In the genomic region with DNA sequence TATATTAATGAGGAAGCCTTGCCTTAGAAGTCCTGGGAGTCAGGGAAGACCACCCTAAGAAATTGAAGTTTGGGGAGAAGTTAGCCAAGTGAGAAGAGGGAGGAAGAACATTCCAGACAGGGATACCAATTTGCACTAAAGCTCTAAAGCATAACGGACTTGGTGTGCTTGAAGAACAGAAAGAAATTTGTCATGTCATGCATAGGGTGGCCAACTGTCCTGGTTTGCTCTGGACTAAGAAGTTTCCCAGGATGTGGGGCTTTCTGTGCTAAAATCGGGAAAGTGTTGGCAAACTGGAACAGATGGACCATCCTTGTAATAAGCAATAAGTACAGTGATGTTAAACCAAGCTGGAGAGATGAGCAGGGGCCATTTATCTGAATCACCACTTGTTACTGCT, we compare ENCODE assay signal across 39 cellular contexts.
"Had no signal": no experiment of that assay in that cellular context is flagged by ENCODE, and none has a peak within 500 bp of the region (broad histone marks: within the 10 kb centered on the region; RNA-seq: fewer than 3 reads in every experiment).

No MANE protein-coding gene starts in this region.

- H3K4me3 Mint-ChIP-seq: activated naive CD4-positive, alpha-beta T cell treated with anti-CD3 and anti-CD28 coated beads for 36 hours; activated naive CD4-positive, alpha-beta T cell treated with anti-CD3 and anti-CD28 coated beads, Interleukin-2, amount 10 ng/mL, durations not matched to agents 7 days and 5 days; activated naive CD4-positive, alpha-beta T cell treated with anti-CD3 and anti-CD28 coated beads, Interleukin-2, amount 50 U/mL, for 24 hours; activated naive CD8-positive, alpha-beta T cell; activated naive CD8-positive, alpha-beta T cell treated with anti-CD3 and anti-CD28 coated beads for 36 hours; activated naive CD8-positive, alpha-beta T cell treated with anti-CD3 and anti-CD28 coated beads, Interleukin-2, amount 10 ng/mL, durations not matched to agents 7 days and 5 days; activated naive CD8-positive, alpha-beta T cell treated with anti-CD3 and anti-CD28 coated beads, Interleukin-2, amount 50 U/mL, for 24 hours; activated T-cell treated with anti-CD3 and anti-CD28 coated beads, Interleukin-2, amount 50 U/mL, for 24 hours; activated T-cell treated with anti-CD3 and anti-CD28 coated beads, Interleukin-2, amount 50 U/mL, for 4 hours; activated T-cell treated with anti-CD3 and anti-CD28 coated beads, Interleukin-2, amount 50 U/mL, for 72 hours; activated T-helper 1 cell treated with anti-CD3 and anti-CD28 coated beads, Interleukin-12 subunit alpha, Interleukin-12 subunit beta, Interleukin-2, Interleukin-4 antibody, amounts not matched to agents 30 ng/mL and 10 ng/mL and 1 ng/mL, durations not matched to agents 14 hours and 24 hours and 36 hours; brain; central memory CD8-positive, alpha-beta T cell had no signal

- H3K27me3 Mint-ChIP-seq: activated naive CD4-positive, alpha-beta T cell treated with anti-CD3 and anti-CD28 coated beads, Interleukin-2, amount 10 ng/mL, durations not matched to agents 7 days and 5 days; activated naive CD4-positive, alpha-beta T cell treated with anti-CD3 and anti-CD28 coated beads, Interleukin-2, amount 50 U/mL, for 24 hours; activated naive CD8-positive, alpha-beta T cell; activated naive CD8-positive, alpha-beta T cell treated with anti-CD3 and anti-CD28 coated beads for 36 hours; activated naive CD8-positive, alpha-beta T cell treated with anti-CD3 and anti-CD28 coated beads, Interleukin-2, amount 10 ng/mL, durations not matched to agents 7 days and 5 days; activated T-cell treated with anti-CD3 and anti-CD28 coated beads, Interleukin-2, amount 50 U/mL, for 24 hours; central memory CD8-positive, alpha-beta T cell had no signal

- H3K36me3 Mint-ChIP-seq: activated naive CD4-positive, alpha-beta T cell treated with anti-CD3 and anti-CD28 coated beads, Interleukin-2, amount 10 ng/mL, durations not matched to agents 7 days and 5 days; activated naive CD8-positive, alpha-beta T cell; activated naive CD8-positive, alpha-beta T cell treated with anti-CD3 and anti-CD28 coated beads for 36 hours; activated naive CD8-positive, alpha-beta T cell treated with anti-CD3 and anti-CD28 coated beads, Interleukin-2, amount 10 ng/mL, durations not matched to agents 7 days and 5 days; brain had no signal

- FAIRE-seq: astrocyte, colon had no signal

- DNase-seq: activated effector memory CD4-positive, alpha-beta T cell treated with anti-CD3 and anti-CD28 coated beads, Interleukin-2, amount 50 U/mL, for 16 hours; activated effector memory CD4-positive, alpha-beta T cell treated with Interleukin-2 at 50 U/mL for 16 hours; activated gamma-delta T cell; activated gamma-delta T cell treated with Interleukin-2 at 50 U/mL for 16 hours; activated naive CD4-positive, alpha-beta T cell; activated naive CD4-positive, alpha-beta T cell treated with anti-CD3 and anti-CD28 coated beads for 36 hours; activated naive CD4-positive, alpha-beta T cell treated with anti-CD3 and anti-CD28 coated beads, Interleukin-2, amount 10 ng/mL, durations not matched to agents 7 days and 5 days; activated naive CD4-positive, alpha-beta T cell treated with anti-CD3 and anti-CD28 coated beads, Interleukin-2, amount 50 U/mL, for 16 hours; activated naive CD4-positive, alpha-beta T cell treated with Interleukin-2 at 50 U/mL for 16 hours; activated naive CD8-positive, alpha-beta T cell treated with anti-CD3 and anti-CD28 coated beads for 36 hours; activated naive CD8-positive, alpha-beta T cell treated with anti-CD3 and anti-CD28 coated beads, Interleukin-2, amount 10 ng/mL, durations not matched to agents 7 days and 5 days; activated naive CD8-positive, alpha-beta T cell treated with anti-CD3 and anti-CD28 coated beads, Interleukin-2, amount 50 U/mL, for 24 hours; activated T-cell treated with anti-CD3 and anti-CD28 coated beads, Interleukin-2, amount 50 U/mL, for 1 hour; activated T-cell treated with anti-CD3 and anti-CD28 coated beads, Interleukin-2, amount 50 U/mL, for 24 hours; activated T-cell treated with anti-CD3 and anti-CD28 coated beads, Interleukin-2, amount 50 U/mL, for 4 hours; activated T-cell treated with anti-CD3 and anti-CD28 coated beads, Interleukin-2, amount 50 U/mL, for 48 hours; activated T-cell treated with anti-CD3 and anti-CD28 coated beads, Interleukin-2, amount 50 U/mL, for 72 hours; adrenal gland; amniotic stem cell; amygdala; anterior cingulate cortex; aorta; body of pancreas; brain microvascular endothelial cell; caudate nucleus; central memory CD4-positive, alpha-beta T cell; cerebellar nuclear complex had no signal

- ATAC-seq: activated naive CD4-positive, alpha-beta T cell treated with anti-CD3 and anti-CD28 coated beads, Interleukin-2, amount 50 U/mL, for 72 hours; activated naive CD8-positive, alpha-beta T cell treated with anti-CD3 and anti-CD28 coated beads, Interleukin-2, amount 50 U/mL, for 24 hours; activated T-cell treated with anti-CD3 and anti-CD28 coated beads, Interleukin-2, amount 50 U/mL, for 4 hours; activated T-cell treated with anti-CD3 and anti-CD28 coated beads, Interleukin-2, amount 50 U/mL, for 72 hours; body of pancreas had no signal

- H3K4me1 ChIP-seq: ascending aorta, body of pancreas, breast epithelium had no signal

- H3K36me3 ChIP-seq: adrenal gland, ascending aorta, brain microvascular endothelial cell, breast epithelium, cardiac muscle cell had no signal

- H3K4me1 Mint-ChIP-seq: activated naive CD4-positive, alpha-beta T cell treated with anti-CD3 and anti-CD28 coated beads, Interleukin-2, amount 10 ng/mL, durations not matched to agents 7 days and 5 days; activated naive CD4-positive, alpha-beta T cell treated with anti-CD3 and anti-CD28 coated beads, Interleukin-2, amount 50 U/mL, for 24 hours; activated naive CD8-positive, alpha-beta T cell treated with anti-CD3 and anti-CD28 coated beads, Interleukin-2, amount 50 U/mL, for 24 hours; brain; central memory CD8-positive, alpha-beta T cell had no signal

- H3K27me3 ChIP-seq: adrenal gland, ascending aorta, body of pancreas, brain microvascular endothelial cell, breast epithelium, cardiac muscle cell had no signal

- H3K9me3 Mint-ChIP-seq: activated naive CD4-positive, alpha-beta T cell treated with anti-CD3 and anti-CD28 coated beads, Interleukin-2, amount 50 U/mL, for 24 hours; activated naive CD8-positive, alpha-beta T cell treated with anti-CD3 and anti-CD28 coated beads, Interleukin-2, amount 10 ng/mL, durations not matched to agents 7 days and 5 days; activated naive CD8-positive, alpha-beta T cell treated with anti-CD3 and anti-CD28 coated beads, Interleukin-2, amount 50 U/mL, for 24 hours; activated T-cell treated with anti-CD3 and anti-CD28 coated beads, Interleukin-2, amount 50 U/mL, for 24 hours; activated T-cell treated with anti-CD3 and anti-CD28 coated beads, Interleukin-2, amount 50 U/mL, for 4 hours; activated T-helper 1 cell treated with anti-CD3 and anti-CD28 coated beads, Interleukin-12 subunit alpha, Interleukin-12 subunit beta, Interleukin-2, Interleukin-4 antibody, amounts not matched to agents 30 ng/mL and 10 ng/mL and 1 ng/mL, durations not matched to agents 14 hours and 24 hours and 36 hours; activated T-helper 2 cell treated with anti-CD3 and anti-CD28 coated beads, Interferon-gamma antibody, Interleukin-2, Interleukin-4, amounts not matched to agents 10 μg/mL and 5 μg/mL and 100 μg/mL, durations not matched to agents 14 hours and 24 hours and 36 hours; central memory CD8-positive, alpha-beta T cell had no signal

- H3K27ac ChIP-seq: adrenal gland, ascending aorta, body of pancreas, brain microvascular endothelial cell, breast epithelium, cardiac muscle cell had no signal

- H3K9me3 ChIP-seq: adrenal gland, ascending aorta, body of pancreas, breast epithelium had no signal

- H3K4me3 ChIP-seq: adrenal gland, ascending aorta, body of pancreas, breast epithelium, cardiac muscle cell had no signal

- H3K27ac Mint-ChIP-seq: activated naive CD4-positive, alpha-beta T cell treated with anti-CD3 and anti-CD28 coated beads for 36 hours; activated naive CD4-positive, alpha-beta T cell treated with anti-CD3 and anti-CD28 coated beads, Interleukin-2, amount 10 ng/mL, durations not matched to agents 7 days and 5 days; activated naive CD4-positive, alpha-beta T cell treated with anti-CD3 and anti-CD28 coated beads, Interleukin-2, amount 50 U/mL, for 72 hours; activated naive CD8-positive, alpha-beta T cell; activated naive CD8-positive, alpha-beta T cell treated with anti-CD3 and anti-CD28 coated beads for 36 hours; activated naive CD8-positive, alpha-beta T cell treated with anti-CD3 and anti-CD28 coated beads, Interleukin-2, amount 10 ng/mL, durations not matched to agents 7 days and 5 days; activated naive CD8-positive, alpha-beta T cell treated with anti-CD3 and anti-CD28 coated beads, Interleukin-2, amount 50 U/mL, for 24 hours; activated T-cell treated with anti-CD3 and anti-CD28 coated beads, Interleukin-2, amount 50 U/mL, for 24 hours; activated T-cell treated with anti-CD3 and anti-CD28 coated beads, Interleukin-2, amount 50 U/mL, for 72 hours; activated T-helper 1 cell treated with anti-CD3 and anti-CD28 coated beads, Interleukin-12 subunit alpha, Interleukin-12 subunit beta, Interleukin-2, Interleukin-4 antibody, amounts not matched to agents 30 ng/mL and 10 ng/mL and 1 ng/mL, durations not matched to agents 14 hours and 24 hours and 36 hours; activated T-helper 2 cell treated with anti-CD3 and anti-CD28 coated beads, Interferon-gamma antibody, Interleukin-2, Interleukin-4, amounts not matched to agents 10 μg/mL and 5 μg/mL and 100 μg/mL, durations not matched to agents 14 hours and 24 hours and 36 hours; brain had no signal
